ENCODE assay signal across 16 cellular contexts in genomic region chr2:109304248-109304647, GRCh38.
"Had no signal": no experiment of that assay in that cellular context is flagged by ENCODE, and none has a peak within 500 bp of the region (broad histone marks: within the 10 kb centered on the region; RNA-seq: fewer than 3 reads in every experiment).

No MANE protein-coding gene starts in this region.

- H3K36me3 ChIP-seq: esophagus muscularis mucosa, gastrocnemius medialis, heart right ventricle, left ventricle myocardium inferior had no signal

- H3K9me3 Mint-ChIP-seq: natural killer cell treated with Interleukin-12 subunit alpha and Interleukin-12 subunit beta and Interleukin-15 and Interleukin-18, amount 100 ng/mL, for 72 hours had no signal

- H3K4me3 ChIP-seq: esophagus muscularis mucosa, gastrocnemius medialis, heart right ventricle, left ventricle myocardium inferior, lung had no signal

- H3K27ac ChIP-seq: epithelial cell of prostate, esophagus muscularis mucosa, gastrocnemius medialis, heart right ventricle, left ventricle myocardium inferior had no signal

- H3K27me3 ChIP-seq: esophagus muscularis mucosa, gastrocnemius medialis, heart right ventricle had no signal

- H3K4me1 Mint-ChIP-seq: immature natural killer cell had no signal

- H3K4me3 Mint-ChIP-seq: immature natural killer cell; natural killer cell treated with Interleukin-12 subunit alpha and Interleukin-12 subunit beta and Interleukin-15 and Interleukin-18, amount 100 ng/mL, for 72 hours had no signal

- DNase-seq: effector memory CD4-positive, alpha-beta T cell; gastrocnemius medialis; heart right ventricle; immature natural killer cell; left ventricle myocardium inferior; mesenchymal stem cell; midbrain; right cardiac atrium; small intestine; stimulated activated CD4-positive, alpha-beta T cell treated with anti-CD3 and anti-CD28 coated beads, Interleukin-12 subunit alpha, Interleukin-12 subunit beta, amount 100 ng/mL, for 4 hours; stimulated activated naive CD4-positive, alpha-beta T cell treated with Interleukin-2 at 50 U/mL for 16 hours; trophoblast cell had no signal

- H3K27ac Mint-ChIP-seq: immature natural killer cell; natural killer cell treated with Interleukin-12 subunit alpha and Interleukin-12 subunit beta and Interleukin-15 and Interleukin-18, amount 100 ng/mL, for 72 hours had no signal

- H3K27me3 Mint-ChIP-seq: natural killer cell treated with Interleukin-12 subunit alpha and Interleukin-12 subunit beta and Interleukin-15 and Interleukin-18, amount 100 ng/mL, for 72 hours had no signal

- H3K9me3 ChIP-seq: esophagus muscularis mucosa, gastrocnemius medialis, left ventricle myocardium inferior had no signal

- H3K36me3 Mint-ChIP-seq: immature natural killer cell; natural killer cell treated with Interleukin-12 subunit alpha and Interleukin-12 subunit beta and Interleukin-15 and Interleukin-18, amount 100 ng/mL, for 72 hours had no signal
